Comparison of ENCODE assay signal across 2 cellular contexts in genomic region chr1:113980120-113980519, GRCh38.
TF ChIP-seq lines count a peak whose summit lies in the region.

No MANE protein-coding gene starts in this region.

TF ChIP-seq in HEK293, 187 proteins besides CTCF, POLR2A, EP300 and RAD21:
- TF ChIP-seq ZIC2 (tag by site-specific recombination; IDR thresholded peaks at IDR 0.05) (peak; percentile 56), ZNF423 (tag by site-specific recombination; IDR thresholded peaks at IDR 0.05) (no peak), ZNF157 (tag by site-specific recombination; IDR thresholded peaks at IDR 0.05) (no peak), HIC1 (tag by site-specific recombination; IDR thresholded peaks at IDR 0.05) (no peak), ZFP37 (tag by site-specific recombination; IDR thresholded peaks at IDR 0.05) (no peak), ZNF350 (tag by site-specific recombination; IDR thresholded peaks at IDR 0.05) (no peak), ZNF202 (tag by site-specific recombination; IDR thresholded peaks at IDR 0.05; ENCODE audit: borderline replicate concordance) (no peak), ZNF544 (tag by site-specific recombination; IDR thresholded peaks at IDR 0.05) (0 out of 2 replicates have a peak, but pooled peaks have one; percentile 11), ZNF16 (tag by site-specific recombination; IDR thresholded peaks at IDR 0.05; ENCODE audit: low read depth) (no peak), ZNF362 (tag by site-specific recombination; IDR thresholded peaks at IDR 0.05) (no peak), AEBP2 (tag by site-specific recombination; IDR thresholded peaks at IDR 0.05; ENCODE audit: borderline replicate concordance) (no peak)
- TF ChIP-seq, protein P1, sequence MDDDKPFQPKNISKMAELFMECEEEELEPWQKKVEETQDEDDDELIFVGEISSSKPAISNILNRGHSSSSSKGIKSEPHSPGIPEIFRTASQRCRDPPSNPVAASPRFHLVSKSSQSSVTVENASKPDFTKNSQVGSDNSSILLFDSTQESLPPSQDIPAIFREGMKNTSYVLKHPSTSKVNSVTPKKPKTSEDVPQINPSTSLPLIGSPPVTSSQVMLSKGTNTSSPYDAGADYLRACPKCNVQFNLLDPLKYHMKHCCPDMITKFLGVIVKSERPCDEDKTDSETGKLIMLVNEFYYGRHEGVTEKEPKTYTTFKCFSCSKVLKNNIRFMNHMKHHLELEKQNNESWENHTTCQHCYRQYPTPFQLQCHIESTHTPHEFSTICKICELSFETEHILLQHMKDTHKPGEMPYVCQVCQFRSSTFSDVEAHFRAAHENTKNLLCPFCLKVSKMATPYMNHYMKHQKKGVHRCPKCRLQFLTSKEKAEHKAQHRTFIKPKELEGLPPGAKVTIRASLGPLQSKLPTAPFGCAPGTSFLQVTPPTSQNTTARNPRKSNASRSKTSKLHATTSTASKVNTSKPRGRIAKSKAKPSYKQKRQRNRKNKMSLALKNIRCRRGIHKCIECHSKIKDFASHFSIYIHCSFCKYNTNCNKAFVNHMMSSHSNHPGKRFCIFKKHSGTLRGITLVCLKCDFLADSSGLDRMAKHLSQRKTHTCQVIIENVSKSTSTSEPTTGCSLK (tag by site-specific recombination; IDR thresholded peaks at IDR 0.05), result no peak

TF ChIP-seq in K562, 482 proteins besides CTCF, POLR2A, EP300 and RAD21:
- TF ChIP-seq ADNP (tag; IDR thresholded peaks at IDR 0.05) (no peak), NFIC (IDR thresholded peaks at IDR 0.05) (peak; percentile 88), ZBTB34 (CRISPR knock-in tag; IDR thresholded peaks at IDR 0.05) (no peak), NFIX (CRISPR knock-in tag; IDR thresholded peaks at IDR 0.05; ENCODE audit: low read depth) (0 out of 2 replicates have a peak, but pooled peaks have one; percentile 15)
- TF ChIP-seq, protein P2, sequence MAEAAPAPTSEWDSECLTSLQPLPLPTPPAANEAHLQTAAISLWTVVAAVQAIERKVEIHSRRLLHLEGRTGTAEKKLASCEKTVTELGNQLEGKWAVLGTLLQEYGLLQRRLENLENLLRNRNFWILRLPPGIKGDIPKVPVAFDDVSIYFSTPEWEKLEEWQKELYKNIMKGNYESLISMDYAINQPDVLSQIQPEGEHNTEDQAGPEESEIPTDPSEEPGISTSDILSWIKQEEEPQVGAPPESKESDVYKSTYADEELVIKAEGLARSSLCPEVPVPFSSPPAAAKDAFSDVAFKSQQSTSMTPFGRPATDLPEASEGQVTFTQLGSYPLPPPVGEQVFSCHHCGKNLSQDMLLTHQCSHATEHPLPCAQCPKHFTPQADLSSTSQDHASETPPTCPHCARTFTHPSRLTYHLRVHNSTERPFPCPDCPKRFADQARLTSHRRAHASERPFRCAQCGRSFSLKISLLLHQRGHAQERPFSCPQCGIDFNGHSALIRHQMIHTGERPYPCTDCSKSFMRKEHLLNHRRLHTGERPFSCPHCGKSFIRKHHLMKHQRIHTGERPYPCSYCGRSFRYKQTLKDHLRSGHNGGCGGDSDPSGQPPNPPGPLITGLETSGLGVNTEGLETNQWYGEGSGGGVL (CRISPR knock-in tag; IDR thresholded peaks at IDR 0.05), result no peak
TF ChIP-seq in K562: peak in this region for 2.
